26 cellular contexts compared by ENCODE assay signal in genomic region chr7:97859606-97860204, GRCh38.
"Had no signal": no experiment of that assay in that cellular context is flagged by ENCODE, and none has a peak within 500 bp of the region (broad histone marks: within the 10 kb centered on the region; RNA-seq: fewer than 3 reads in every experiment).

No MANE protein-coding gene starts in this region.

- H3K4me3 Mint-ChIP-seq: dendritic cell treated with granulocyte-macrophage colony-stimulating factor and Interleukin-4, amounts not matched to agents 40 ng/mL and 50 ng/mL, for 4 days; naive B cell; neural progenitor cell; stimulated activated naive CD8-positive, alpha-beta T cell treated with anti-CD3 and anti-CD28 coated beads, Interleukin-15, amount 100 ng/mL, for 72 hours; T-cell had no signal

- H3K4me3 ChIP-seq: esophagus squamous epithelium, left ventricle myocardium inferior, neural progenitor cell, psoas muscle, suprapubic skin, transverse colon, vagina had no signal

- H3K9me3 Mint-ChIP-seq: dendritic cell treated with granulocyte-macrophage colony-stimulating factor and Interleukin-4, amounts not matched to agents 40 ng/mL and 50 ng/mL, for 4 days; naive B cell; neural progenitor cell; stimulated activated naive CD8-positive, alpha-beta T cell treated with anti-CD3 and anti-CD28 coated beads, Interleukin-15, amount 100 ng/mL, for 72 hours; T-cell had no signal

- ATAC-seq: psoas muscle; right cardiac atrium; stimulated activated naive CD8-positive, alpha-beta T cell treated with anti-CD3 and anti-CD28 coated beads, Interleukin-15, amount 100 ng/mL, for 72 hours; T-cell had no signal

- DNase-seq: activated CD4-positive, alpha-beta T cell treated with anti-CD3 and anti-CD28 coated beads, Interleukin-2, amount 50 U/mL, for 1 hour; activated CD8-positive, alpha-beta memory T cell treated with anti-CD3 and anti-CD28 coated beads, Interleukin-2, amount 50 U/mL, for 4 hours; activated effector memory CD4-positive, alpha-beta T cell treated with Interleukin-2 at 50 U/mL for 16 hours; activated naive CD4-positive, alpha-beta T cell treated with anti-CD3 and anti-CD28 coated beads, Interleukin-2, amount 50 U/mL, for 16 hours; activated T-cell treated with anti-CD3 and anti-CD28 coated beads, Interleukin-2, amount 50 U/mL, for 48 hours; aorta; brain microvascular endothelial cell; effector memory CD4-positive, alpha-beta T cell; esophagus squamous epithelium; glutamatergic neuron; hypothalamus; left ventricle myocardium inferior; mammary epithelial cell; naive B cell; psoas muscle; right cardiac atrium; small intestine; stimulated activated CD4-positive, alpha-beta T cell treated with anti-CD3 and anti-CD28 coated beads, Interleukin-15, amount 100 ng/mL, for 24 hours; stimulated activated CD4-positive, alpha-beta T cell treated with anti-CD3 and anti-CD28 coated beads, Interleukin-2, amount 100 ng/mL, for 48 hours; stimulated activated naive CD8-positive, alpha-beta T cell treated with anti-CD3 and anti-CD28 coated beads, Interleukin-15, amount 100 ng/mL, for 72 hours; T-cell; transverse colon had no signal

- H3K9me3 ChIP-seq: esophagus squamous epithelium, left ventricle myocardium inferior, psoas muscle, suprapubic skin, transverse colon, vagina had no signal

- H3K4me1 ChIP-seq: esophagus squamous epithelium, left ventricle myocardium inferior, neural progenitor cell, psoas muscle, suprapubic skin, vagina had no signal

- H3K4me1 Mint-ChIP-seq: neural progenitor cell had no signal

- H3K27me3 Mint-ChIP-seq: dendritic cell treated with granulocyte-macrophage colony-stimulating factor and Interleukin-4, amounts not matched to agents 40 ng/mL and 50 ng/mL, for 4 days; naive B cell; stimulated activated naive CD8-positive, alpha-beta T cell treated with anti-CD3 and anti-CD28 coated beads, Interleukin-15, amount 100 ng/mL, for 72 hours; T-cell had no signal

- H3K36me3 ChIP-seq: brain microvascular endothelial cell, neural progenitor cell, transverse colon had no signal
